Comparison of ENCODE assay signal across 28 cellular contexts in the genomic region with DNA sequence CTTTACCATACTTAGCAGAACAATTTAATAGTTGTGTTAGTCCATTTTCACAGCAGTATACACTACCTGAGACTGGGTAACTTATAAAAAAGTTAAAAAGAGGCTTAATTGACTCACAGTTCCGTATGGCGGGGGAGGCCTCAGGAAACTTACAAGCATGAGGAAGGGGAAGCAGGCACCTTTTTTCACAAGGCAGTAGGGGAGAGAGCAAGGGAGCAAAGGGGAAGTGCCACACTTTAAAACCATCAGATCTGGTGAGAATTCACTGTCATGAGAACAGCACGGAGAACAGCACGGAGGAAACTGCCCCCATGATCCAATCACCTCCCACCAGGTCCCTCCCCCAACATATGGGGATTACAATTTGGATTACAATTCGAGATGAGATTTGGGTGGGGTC.
"Had no signal": no experiment of that assay in that cellular context is flagged by ENCODE, and none has a peak within 500 bp of the region (broad histone marks: within the 10 kb centered on the region; RNA-seq: fewer than 3 reads in every experiment).

No MANE protein-coding gene starts in this region.

- H3K36me3 ChIP-seq: colonic mucosa, gastroesophageal sphincter, pancreas, right atrium auricular region, thyroid gland, WERI-Rb-1 had no signal

- H3K4me3 ChIP-seq: colonic mucosa, dorsolateral prefrontal cortex, gastroesophageal sphincter, pancreas, psoas muscle, right atrium auricular region, thyroid gland had no signal

- H3K27me3 ChIP-seq: colonic mucosa, gastroesophageal sphincter, pancreas, right atrium auricular region, thyroid gland had no signal

- H3K9me3 ChIP-seq: colonic mucosa, gastroesophageal sphincter, pancreas, psoas muscle, right atrium auricular region, thyroid gland had no signal

- H3K27ac Mint-ChIP-seq: activated naive CD8-positive, alpha-beta T cell treated with anti-CD3 and anti-CD28 coated beads for 36 hours; activated T-helper 2 cell treated with anti-CD3 and anti-CD28 coated beads, Interferon-gamma antibody, Interleukin-2, Interleukin-4, amounts not matched to agents 10 μg/mL and 5 μg/mL and 100 μg/mL, durations not matched to agents 14 hours and 24 hours and 36 hours; effector memory CD8-positive, alpha-beta T cell; natural killer cell treated with Interleukin-12 subunit alpha and Interleukin-12 subunit beta and Interleukin-15 and Interleukin-18, amount 100 ng/mL, for 72 hours; stimulated activated naive CD8-positive, alpha-beta T cell treated with anti-CD3 and anti-CD28 coated beads, Interleukin-15, Interleukin-2, amounts not matched to agents 100 ng/mL and 50 ng/mL, for 24 hours; T-helper 2 cell treated with Interferon-gamma antibody and Interleukin-4, amounts not matched to agents 5 μg/mL and 100 μg/mL, for 36 hours had no signal

- H3K9me3 Mint-ChIP-seq: activated naive CD8-positive, alpha-beta T cell treated with anti-CD3 and anti-CD28 coated beads for 36 hours; activated T-helper 2 cell treated with anti-CD3 and anti-CD28 coated beads, Interferon-gamma antibody, Interleukin-2, Interleukin-4, amounts not matched to agents 10 μg/mL and 5 μg/mL and 100 μg/mL, durations not matched to agents 14 hours and 24 hours and 36 hours; natural killer cell treated with Interleukin-12 subunit alpha and Interleukin-12 subunit beta and Interleukin-15 and Interleukin-18, amount 100 ng/mL, for 72 hours; stimulated activated naive CD8-positive, alpha-beta T cell treated with anti-CD3 and anti-CD28 coated beads, Interleukin-15, Interleukin-2, amounts not matched to agents 100 ng/mL and 50 ng/mL, for 24 hours; T-helper 2 cell treated with Interferon-gamma antibody and Interleukin-4, amounts not matched to agents 5 μg/mL and 100 μg/mL, for 36 hours had no signal

- H3K27me3 Mint-ChIP-seq: central memory CD8-positive, alpha-beta T cell; effector memory CD8-positive, alpha-beta T cell; natural killer cell treated with Interleukin-12 subunit alpha and Interleukin-12 subunit beta and Interleukin-15 and Interleukin-18, amount 100 ng/mL, for 72 hours; stimulated activated naive CD8-positive, alpha-beta T cell treated with anti-CD3 and anti-CD28 coated beads, Interleukin-15, Interleukin-2, amounts not matched to agents 100 ng/mL and 50 ng/mL, for 24 hours had no signal

- H3K4me1 Mint-ChIP-seq: activated naive CD8-positive, alpha-beta T cell treated with anti-CD3 and anti-CD28 coated beads for 36 hours; central memory CD8-positive, alpha-beta T cell had no signal

- DNase-seq: activated CD4-positive, alpha-beta T cell treated with anti-CD3 and anti-CD28 coated beads for 1 hour; activated CD4-positive, alpha-beta T cell treated with anti-CD3 and anti-CD28 coated beads, Interleukin-2, amount 50 U/mL, for 4 hours; activated CD8-positive, alpha-beta memory T cell treated with anti-CD3 and anti-CD28 coated beads for 24 hours; activated CD8-positive, alpha-beta memory T cell treated with anti-CD3 and anti-CD28 coated beads, Interleukin-2, amount 50 U/mL, for 4 hours; activated naive CD4-positive, alpha-beta T cell; activated naive CD8-positive, alpha-beta T cell treated with anti-CD3 and anti-CD28 coated beads for 36 hours; activated T-cell treated with anti-CD3 and anti-CD28 coated beads, Interleukin-2, amount 50 U/mL, for 4 hours; colonic mucosa; dorsolateral prefrontal cortex; effector memory CD8-positive, alpha-beta T cell; head of caudate nucleus; hypothalamus; left ventricle myocardium superior; mammary epithelial cell; midbrain; pancreas; psoas muscle; stimulated activated CD4-positive, alpha-beta T cell treated with anti-CD3 and anti-CD28 coated beads, Interleukin-4, amount 100 ng/mL, for 24 hours; substantia nigra; thyroid gland; WERI-Rb-1 had no signal

- H3K27ac ChIP-seq: colonic mucosa, dorsolateral prefrontal cortex, gastroesophageal sphincter, pancreas, psoas muscle, right atrium auricular region, thyroid gland, WERI-Rb-1 had no signal

- H3K4me3 Mint-ChIP-seq: activated naive CD8-positive, alpha-beta T cell treated with anti-CD3 and anti-CD28 coated beads for 36 hours; activated T-cell treated with anti-CD3 and anti-CD28 coated beads, Interleukin-2, amount 50 U/mL, for 4 hours; central memory CD8-positive, alpha-beta T cell; effector memory CD8-positive, alpha-beta T cell; natural killer cell treated with Interleukin-12 subunit alpha and Interleukin-12 subunit beta and Interleukin-15 and Interleukin-18, amount 100 ng/mL, for 72 hours; stimulated activated naive CD8-positive, alpha-beta T cell treated with anti-CD3 and anti-CD28 coated beads, Interleukin-15, Interleukin-2, amounts not matched to agents 100 ng/mL and 50 ng/mL, for 24 hours; T-helper 2 cell treated with Interferon-gamma antibody and Interleukin-4, amounts not matched to agents 5 μg/mL and 100 μg/mL, for 36 hours had no signal

- H3K36me3 Mint-ChIP-seq: activated naive CD8-positive, alpha-beta T cell treated with anti-CD3 and anti-CD28 coated beads for 36 hours; natural killer cell treated with Interleukin-12 subunit alpha and Interleukin-12 subunit beta and Interleukin-15 and Interleukin-18, amount 100 ng/mL, for 72 hours had no signal

- H3K4me1 ChIP-seq: colonic mucosa, gastroesophageal sphincter, pancreas, psoas muscle, right atrium auricular region, thyroid gland had no signal
